ENCODE assay signal across 23 cellular contexts in the genomic region with DNA sequence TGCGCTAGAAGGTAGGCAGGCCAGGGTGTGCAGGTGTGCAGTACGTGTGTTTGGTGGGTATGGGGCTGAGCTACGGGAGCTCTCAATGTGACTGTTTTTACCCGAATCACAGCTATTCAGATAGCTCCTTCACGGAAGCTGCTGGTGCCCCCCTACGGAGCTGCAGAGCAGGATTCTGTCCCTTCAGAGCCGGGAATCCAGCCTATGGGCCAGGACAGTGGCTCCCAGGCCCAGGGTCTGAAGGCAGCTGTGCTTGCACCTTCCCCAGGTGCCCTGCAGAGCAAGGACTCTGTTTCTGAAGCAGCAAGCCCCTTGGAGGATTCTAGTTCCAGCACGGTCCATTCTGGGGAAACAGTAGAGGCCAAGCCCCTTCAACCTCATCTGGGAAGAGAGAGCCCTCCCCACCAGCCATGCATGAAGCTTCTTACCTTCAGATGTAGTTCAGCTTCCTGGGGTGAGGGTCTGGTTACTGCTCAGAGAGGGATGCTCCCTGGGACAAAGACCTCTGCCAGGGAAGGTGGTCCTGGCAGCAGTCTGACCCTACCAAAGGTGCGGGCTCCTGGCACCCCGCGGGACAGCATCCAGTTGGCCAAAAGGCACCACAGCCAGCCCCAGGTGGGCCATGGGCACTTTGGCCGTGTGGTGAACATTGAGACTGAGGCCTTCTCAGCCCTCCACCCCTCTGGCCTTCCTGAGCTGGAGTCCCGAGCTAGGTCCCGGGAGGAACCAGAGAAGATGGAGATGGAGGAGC.
"Had no signal": no experiment of that assay in that cellular context is flagged by ENCODE, and none has a peak within 500 bp of the region (broad histone marks: within the 10 kb centered on the region; RNA-seq: fewer than 3 reads in every experiment).

No MANE protein-coding gene starts in this region.

- H3K36me3 ChIP-seq: gastrocnemius medialis, neutrophil, prostate gland had no signal

- H3K27me3 ChIP-seq: colonic mucosa, gastrocnemius medialis, tibial artery had no signal

- H3K9me3 ChIP-seq: colonic mucosa, gastrocnemius medialis, neutrophil, prostate gland, tibial artery had no signal

- H3K27ac ChIP-seq: colonic mucosa, epithelial cell of prostate, gastrocnemius medialis, neutrophil, parathyroid adenoma, prostate gland, tibial artery had no signal

- H3K4me1 ChIP-seq: colonic mucosa, prostate gland, tibial artery had no signal

- DNase-seq: central memory CD4-positive, alpha-beta T cell; colonic mucosa; effector CD8-positive, alpha-beta T cell; endodermal cell; foreskin fibroblast; gastrocnemius medialis; kidney; mesenchymal stem cell; midbrain; naive thymus-derived CD4-positive, alpha-beta T cell; right cardiac atrium; small intestine; stimulated activated CD4-positive, alpha-beta T cell treated with anti-CD3 and anti-CD28 coated beads, Interleukin-15, amount 100 ng/mL, for 24 hours; stimulated activated CD4-positive, alpha-beta T cell treated with anti-CD3 and anti-CD28 coated beads, Interleukin-2, amount 100 ng/mL, for 48 hours; stimulated activated naive CD4-positive, alpha-beta T cell; stimulated activated naive CD8-positive, alpha-beta T cell treated with anti-CD3 and anti-CD28 coated beads, Interleukin-15, amount 100 ng/mL, for 72 hours; tibial artery had no signal

- ATAC-seq: esophagus mucosa; gastrocnemius medialis; left lobe of liver; naive thymus-derived CD4-positive, alpha-beta T cell; right cardiac atrium; stimulated activated naive CD8-positive, alpha-beta T cell treated with anti-CD3 and anti-CD28 coated beads, Interleukin-15, amount 100 ng/mL, for 72 hours had no signal

- H3K4me3 ChIP-seq: colonic mucosa, gastrocnemius medialis, prostate gland, tibial artery had no signal
